ENCODE assay signal across 8 cellular contexts in the genomic region with DNA sequence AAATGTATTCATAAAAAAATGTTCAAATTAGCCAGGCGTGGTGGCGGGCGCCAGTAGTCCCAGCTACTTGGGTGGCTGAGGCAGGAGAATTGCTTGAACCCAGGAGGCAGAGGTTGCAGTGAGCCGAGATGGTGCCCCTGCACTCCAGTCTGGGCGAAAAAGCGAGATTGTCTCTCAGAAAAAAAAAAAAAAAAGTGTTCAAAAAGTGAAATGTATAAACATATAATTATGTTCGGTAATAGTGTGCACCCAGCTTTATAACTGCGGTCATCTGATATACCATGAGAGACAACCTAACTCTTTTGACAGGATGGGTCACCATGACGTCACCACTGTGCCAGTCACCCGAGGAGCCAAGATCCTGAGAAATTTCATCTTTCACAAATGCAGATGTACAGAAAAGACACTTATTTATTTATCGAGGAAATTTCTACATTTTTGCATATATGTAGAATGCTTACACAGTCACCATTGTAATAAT. TPM values are rescaled to one million over a fixed set of nuclear protein-coding genes. Genes with fewer than 3 reads are reported as not detected.
DNase-seq lines count a peak whose midpoint lies in the region; TF ChIP-seq lines count a peak whose summit lies in the region.

No MANE protein-coding gene starts in this region.

- peak overlapping the region; percentile 95 to 100 (median 98) for H3K4me3 ChIP-seq in Peyer's patch
- H3K4me3 ChIP-seq in endocrine pancreas (ENCODE audit: control insufficient read depth, insufficient read depth, low read length), result peak overlapping the region; percentile 69

- H3K27me3 ChIP-seq in Peyer's patch, result no peaks in the 10 kb centered on the region
- no peaks in the 10 kb centered on the region for H3K27me3 ChIP-seq in endocrine pancreas (ENCODE audit: control insufficient read depth, insufficient read depth, low read length)

- no peak overlapping the region for H3K27ac Mint-ChIP-seq in activated naive CD4-positive, alpha-beta T cell treated with anti-CD3 and anti-CD28 coated beads for 36 hours
- no peak overlapping the region for H3K27ac Mint-ChIP-seq in nephron progenitor cell

- CTCF ChIA-PET in activated naive CD4-positive, alpha-beta T cell treated with anti-CD3 and anti-CD28 coated beads for 36 hours (lab: Charles Lee), result interaction anchor here (0.6 to 5.2 kb wide), 9 partner anchors 11 to 388 kb away, joined by 3 to 43 read pairs (median 4); no protein-coding TSS in a partner anchor

- H3K27me3 Mint-ChIP-seq in activated naive CD4-positive, alpha-beta T cell treated with anti-CD3 and anti-CD28 coated beads for 36 hours (ENCODE audit: low read depth), result no peaks in the 10 kb centered on the region
- peaks cover 27% of the 10 kb centered on the region for H3K27me3 Mint-ChIP-seq in nephron progenitor cell (ENCODE audit: low read depth, poor library complexity)

- H3K27ac ChIP-seq in Peyer's patch, result peak overlapping the region in 3 of 4 donors; percentile 39 to 88 (median 81)

- TF ChIP-seq CTCF in Peyer's patch (IDR thresholded peaks at IDR 0.05), result no peak
- TF ChIP-seq CTCF in nephron progenitor cell (IDR thresholded peaks at IDR 0.05), result no peak

- no peaks in the 10 kb centered on the region for H3K36me3 Mint-ChIP-seq in activated naive CD4-positive, alpha-beta T cell treated with anti-CD3 and anti-CD28 coated beads for 36 hours (ENCODE audit: low read depth)
- no peaks in the 10 kb centered on the region for H3K36me3 Mint-ChIP-seq in nephron progenitor cell (ENCODE audit: low read depth)

- no peak for TF ChIP-seq POLR2A in Peyer's patch (IDR thresholded peaks at IDR 0.05)

- H3K4me3 Mint-ChIP-seq in activated naive CD4-positive, alpha-beta T cell treated with anti-CD3 and anti-CD28 coated beads for 36 hours, result peak overlapping the region; percentile 67
- H3K4me3 Mint-ChIP-seq in nephron progenitor cell, result peak overlapping the region; percentile 81

- H3K4me1 Mint-ChIP-seq in activated naive CD4-positive, alpha-beta T cell treated with anti-CD3 and anti-CD28 coated beads for 36 hours (ENCODE audit: low read depth), result peaks cover 35% of the 10 kb centered on the region
- H3K4me1 Mint-ChIP-seq in nephron progenitor cell, result peaks cover 46% of the 10 kb centered on the region

- no peaks in the 10 kb centered on the region for H3K36me3 ChIP-seq in Peyer's patch
- H3K36me3 ChIP-seq in endocrine pancreas (ENCODE audit: control insufficient read depth, insufficient read depth, low read length), result no peaks in the 10 kb centered on the region

- no peaks in the 10 kb centered on the region for H3K9me3 Mint-ChIP-seq in activated naive CD4-positive, alpha-beta T cell treated with anti-CD3 and anti-CD28 coated beads for 36 hours
- no peaks in the 10 kb centered on the region for H3K9me3 Mint-ChIP-seq in nephron progenitor cell

- intact Hi-C loops in activated naive CD4-positive, alpha-beta T cell treated with anti-CD3 and anti-CD28 coated beads for 36 hours (cut with micrococcal nuclease), result loop anchor here (1.0 to 2.0 kb wide), 7 partner anchors 20 to 417 kb away; a partner anchor contains a TSS

- DNase-seq in activated naive CD4-positive, alpha-beta T cell treated with anti-CD3 and anti-CD28 coated beads for 36 hours, result peak; percentile 16
- no peak for DNase-seq in activated naive CD4-positive, alpha-beta T cell treated with anti-CD3 and anti-CD28 coated beads, Interleukin-2, amount 50 U/mL, for 16 hours
- DNase-seq in Peyer's patch (peak in 2 of 3 donors; percentile 39 to 55), nephron progenitor cell (no peak), T-helper 9 cell (no peak), NCI-H1930 (lab: John Stamatoyannopoulos, UW) (no peak), NOMO-1 (lab: John Stamatoyannopoulos, UW; ENCODE audit: unreplicated experiment in 2 of 2) (no peak)

- no peak overlapping the region for H3K9ac ChIP-seq in endocrine pancreas (ENCODE audit: control insufficient read depth, insufficient read depth, low read length)

- no peaks in the 10 kb centered on the region for H3K9me3 ChIP-seq in Peyer's patch
- H3K9me3 ChIP-seq in endocrine pancreas (ENCODE audit: control insufficient read depth, low read length), result no peaks in the 10 kb centered on the region

- H3K4me1 ChIP-seq in Peyer's patch (peaks cover 0 to 24% (median 7%) of the 10 kb centered on the region in 4 donors), endocrine pancreas (ENCODE audit: control insufficient read depth, insufficient read depth, low read length) (peaks cover 9% of the 10 kb centered on the region)

RNA-seq across cellular contexts. Expression of a gene that starts 0.6 kb away (rescaled TPM):
- total RNA-seq in activated naive CD4-positive, alpha-beta T cell treated with anti-CD3 and anti-CD28 coated beads for 36 hours, result 10 to 100 TPM; 14.2 to 17.6 TPM
- 10 to 100 TPM in 3 of 4 donors, 1 to 10 TPM in 1; 7.3 to 25.6 (median 13.7) TPM for total RNA-seq in Peyer's patch

RNA-seq across cellular contexts. Expression of a gene that starts 19.6 kb away (rescaled TPM):
- total RNA-seq in activated naive CD4-positive, alpha-beta T cell treated with anti-CD3 and anti-CD28 coated beads for 36 hours, result 1 to 10 TPM; 7.0 to 7.4 TPM
- 10 to 100 TPM; 10.9 to 51.2 (median 19.4) TPM for total RNA-seq in Peyer's patch

RNA-seq across cellular contexts. Expression of a gene that starts 47.2 kb away (rescaled TPM):
- 10 to 100 TPM; 39.5 to 40.9 TPM for total RNA-seq in activated naive CD4-positive, alpha-beta T cell treated with anti-CD3 and anti-CD28 coated beads for 36 hours
- total RNA-seq in Peyer's patch, result 100 to 1,000 TPM in 1 of 4 donors, 10 to 100 TPM in 3; 25.3 to 316 (median 79.8) TPM

Comparison
In these comparisons a context has a peak if more than half of its experiments do, and no peak if none do; other contexts are left out.
1. DNase-seq: peak in activated naive CD4-positive, alpha-beta T cell treated with anti-CD3 and anti-CD28 coated beads for 36 hours (single experiment) and Peyer's patch (2 of 3); none in activated naive CD4-positive, alpha-beta T cell treated with anti-CD3 and anti-CD28 coated beads, Interleukin-2, amount 50 U/mL, for 16 hours (single experiment), nephron progenitor cell (single experiment), T-helper 9 cell (single experiment), NCI-H1930 (0 of 2) and NOMO-1 (0 of 2).